20 cellular contexts compared by ENCODE assay signal in the genomic region with DNA sequence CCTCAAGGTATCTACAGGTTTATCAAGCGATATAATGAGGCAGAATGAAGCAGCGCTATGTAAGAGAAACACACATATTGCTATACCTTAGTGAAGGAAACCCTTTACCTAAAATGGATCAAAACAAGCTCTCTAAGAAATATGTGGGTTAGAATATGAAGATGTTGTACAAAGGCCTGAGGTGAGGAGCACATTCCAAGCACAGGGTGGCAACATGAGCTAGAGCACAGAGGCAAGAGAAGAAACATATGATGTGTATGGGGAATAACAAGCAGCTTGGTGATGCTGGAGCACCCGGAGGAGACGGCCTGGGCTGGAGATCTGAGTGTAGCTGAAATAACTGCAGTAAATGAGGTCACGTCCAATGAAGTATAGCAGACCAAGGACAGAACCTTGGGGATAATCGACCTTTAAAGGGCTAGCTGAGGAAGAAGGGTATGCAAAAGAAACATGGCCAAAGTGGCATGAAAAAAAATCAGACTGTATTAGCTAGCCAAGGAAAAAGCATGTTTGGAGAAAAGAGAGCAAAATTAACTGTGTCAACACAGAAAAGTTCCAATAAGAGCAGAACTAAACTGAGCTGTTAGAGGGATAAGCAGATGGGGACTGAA. TPM values are rescaled to one million over a fixed set of nuclear protein-coding genes. Genes with fewer than 3 reads are reported as not detected.
"Had no signal": no experiment of that assay in that cellular context is flagged by ENCODE, and none has a peak within 500 bp of the region (broad histone marks: within the 10 kb centered on the region; RNA-seq: fewer than 3 reads in every experiment).

No MANE protein-coding gene starts in this region.

- H3K27ac ChIP-seq: gastroesophageal sphincter, heart right ventricle, left lung, parathyroid adenoma had no signal

- H3K27me3 Mint-ChIP-seq: brain; central memory CD8-positive, alpha-beta T cell; dendritic cell treated with granulocyte-macrophage colony-stimulating factor and Interleukin-4, amounts not matched to agents 40 ng/mL and 50 ng/mL, for 4 days; effector memory CD8-positive, alpha-beta T cell; naive thymus-derived CD8-positive, alpha-beta T cell; stimulated activated memory B cell treated with anti-CD40 and anti-IgM and Interleukin-4, amounts not matched to agents 10 μg/mL and 1 μg/mL and 100 μg/mL, for 72 hours had no signal

- H3K79me2 ChIP-seq: parathyroid adenoma had no signal

- H3K4me3 Mint-ChIP-seq: brain; central memory CD8-positive, alpha-beta T cell; dendritic cell treated with granulocyte-macrophage colony-stimulating factor and Interleukin-4, amounts not matched to agents 40 ng/mL and 50 ng/mL, for 4 days; effector memory CD8-positive, alpha-beta T cell; naive thymus-derived CD8-positive, alpha-beta T cell; stimulated activated memory B cell treated with anti-CD40 and anti-IgM and Interleukin-4, amounts not matched to agents 10 μg/mL and 1 μg/mL and 100 μg/mL, for 72 hours had no signal

- H2AFZ ChIP-seq: parathyroid adenoma had no signal

- DNase-seq: activated CD4-positive, alpha-beta T cell treated with anti-CD3 and anti-CD28 coated beads, Interleukin-2, amount 50 U/mL, for 4 hours; activated CD4-positive, CD25-positive, alpha-beta regulatory T cell treated with anti-CD3 and anti-CD28 coated beads, Interleukin-2, amount 50 U/mL, for 72 hours; activated naive CD4-positive, alpha-beta T cell treated with anti-CD3 and anti-CD28 coated beads, Interleukin-2, amount 50 U/mL, for 16 hours; activated T-cell treated with anti-CD3 and anti-CD28 coated beads for 4 hours; amniotic stem cell; effector memory CD8-positive, alpha-beta T cell; heart right ventricle; islet precursor cell; left lung; mucosa of descending colon; naive thymus-derived CD8-positive, alpha-beta T cell; retina; T-helper 9 cell had no signal

- ATAC-seq: effector memory CD8-positive, alpha-beta T cell; gastroesophageal sphincter; heart right ventricle; left lung; naive thymus-derived CD8-positive, alpha-beta T cell; stimulated activated memory B cell treated with anti-CD40 and anti-IgM and Interleukin-4, amounts not matched to agents 10 μg/mL and 1 μg/mL and 100 μg/mL, for 72 hours had no signal

- H3K27ac Mint-ChIP-seq: activated T-helper 2 cell treated with anti-CD3 and anti-CD28 coated beads, Interferon-gamma antibody, Interleukin-2, Interleukin-4, amounts not matched to agents 10 μg/mL and 5 μg/mL and 100 μg/mL, durations not matched to agents 14 hours and 24 hours and 36 hours; dendritic cell treated with granulocyte-macrophage colony-stimulating factor and Interleukin-4, amounts not matched to agents 40 ng/mL and 50 ng/mL, for 4 days; effector memory CD8-positive, alpha-beta T cell; stimulated activated memory B cell treated with anti-CD40 and anti-IgM and Interleukin-4, amounts not matched to agents 10 μg/mL and 1 μg/mL and 100 μg/mL, for 72 hours had no signal

- H3K27me3 ChIP-seq: gastroesophageal sphincter, heart right ventricle, left lung had no signal

- H3K4me3 ChIP-seq: gastroesophageal sphincter, heart right ventricle, left lung, mucosa of descending colon had no signal

- H3K9me3 Mint-ChIP-seq: activated T-helper 2 cell treated with anti-CD3 and anti-CD28 coated beads, Interferon-gamma antibody, Interleukin-2, Interleukin-4, amounts not matched to agents 10 μg/mL and 5 μg/mL and 100 μg/mL, durations not matched to agents 14 hours and 24 hours and 36 hours; brain; central memory CD8-positive, alpha-beta T cell; dendritic cell treated with granulocyte-macrophage colony-stimulating factor and Interleukin-4, amounts not matched to agents 40 ng/mL and 50 ng/mL, for 4 days; effector memory CD8-positive, alpha-beta T cell; naive thymus-derived CD8-positive, alpha-beta T cell; stimulated activated memory B cell treated with anti-CD40 and anti-IgM and Interleukin-4, amounts not matched to agents 10 μg/mL and 1 μg/mL and 100 μg/mL, for 72 hours had no signal

- H3K4me1 Mint-ChIP-seq: brain; central memory CD8-positive, alpha-beta T cell; naive thymus-derived CD8-positive, alpha-beta T cell; stimulated activated memory B cell treated with anti-CD40 and anti-IgM and Interleukin-4, amounts not matched to agents 10 μg/mL and 1 μg/mL and 100 μg/mL, for 72 hours had no signal

- H3K9ac ChIP-seq: parathyroid adenoma had no signal

- H3K4me1 ChIP-seq: gastroesophageal sphincter, heart right ventricle, left lung, parathyroid adenoma had no signal

- H3K9me3 ChIP-seq: gastroesophageal sphincter, heart right ventricle, left lung, mucosa of descending colon had no signal

RNA-seq across cellular contexts. Expression of a gene that starts 44.0 kb away (rescaled TPM):
- total RNA-seq: activated T-helper 2 cell treated with anti-CD3 and anti-CD28 coated beads, Interferon-gamma antibody, Interleukin-2, Interleukin-4, amounts not matched to agents 10 μg/mL and 5 μg/mL and 100 μg/mL, durations not matched to agents 14 hours and 24 hours and 36 hours; heart right ventricle; naive thymus-derived CD8-positive, alpha-beta T cell had no signal
